ENCODE assay signal across 19 cellular contexts in genomic region chr7:18534481-18534880, GRCh38. TPM values are rescaled to one million over a fixed set of nuclear protein-coding genes. Genes with fewer than 3 reads are reported as not detected.
DNase-seq lines count a peak whose midpoint lies in the region; ATAC-seq, FAIRE-seq and TF ChIP-seq lines count a peak whose summit lies in the region.
"Had no signal": no experiment of that assay in that cellular context is flagged by ENCODE, and none has a peak within 500 bp of the region (broad histone marks: within the 10 kb centered on the region; RNA-seq: fewer than 3 reads in every experiment).

No MANE protein-coding gene starts in this region.

- H3K9me3 ChIP-seq in skeletal muscle tissue (ENCODE audit: control insufficient read depth in 3 of 3, low read length in 3 of 3) = no peaks in the 10 kb centered on the region
- H3K9me3 ChIP-seq: BE2C had no signal

- no peak for FAIRE-seq in bronchial epithelial cell (lab: Jason Lieb, UNC)
- FAIRE-seq: D721Med had no signal

- H3K9ac ChIP-seq in skeletal muscle tissue (ENCODE audit: low read depth in 1 of 3, low read length in 3 of 3) = no peak overlapping the region

- TF ChIP-seq CTCF in GM12875 (IDR thresholded peaks at IDR 0.05; ENCODE audit: borderline replicate concordance, insufficient read depth, low read depth, low read length) = no peak
- TF ChIP-seq CTCF in bronchial epithelial cell (IDR thresholded peaks at IDR 0.05; ENCODE audit: insufficient read depth, low read length, severe bottlenecking) = no peak

- no peaks in the 10 kb centered on the region for H3K27me3 ChIP-seq in bronchial epithelial cell (ENCODE audit: control insufficient read depth, insufficient read depth, low read length)
- H3K27me3 ChIP-seq in skeletal muscle tissue (ENCODE audit: control insufficient read depth in 3 of 3, insufficient read depth in 3 of 3, low read length in 3 of 3) = no peaks in the 10 kb centered on the region
- H3K27me3 ChIP-seq: BE2C had no signal

- DNase-seq in NCI-H226 = peak; percentile 46
- DNase-seq in bronchial epithelial cell (ENCODE audit: low read depth) = peak; percentile 24
- DNase-seq in stimulated activated naive CD4-positive, alpha-beta T cell treated with Interleukin-2 at 50 U/mL for 16 hours (lab: John Stamatoyannopoulos, UW) = no peak
- DNase-seq in HuH-7 (ENCODE audit: low spot score) = no peak
- DNase-seq in NCI-H128 (lab: John Stamatoyannopoulos, UW; ENCODE audit: unreplicated experiment) = no peak
- DNase-seq: BE2C; CD8-positive, alpha-beta memory T cell; DND-41; GDM1; NCI-H1105 treated with DMSO at 0.1 percent for 48 hours; NCI-H187; NCI-H69; NK-92 treated with Interleukin-12 subunit alpha and Interleukin-12 subunit beta, amount 100 ng/mL, for 24 hours; T-helper 1 cell had no signal

- H3K4me1 ChIP-seq in skeletal muscle tissue (ENCODE audit: control insufficient read depth in 3 of 3, insufficient read depth in 3 of 3, low read length in 3 of 3) = peaks cover 7 to 28% (median 21%) of the 10 kb centered on the region in 3 donors

- ATAC-seq in HG03342 (IDR thresholded peaks at IDR 0.05; ENCODE audit: unreplicated experiment) = no peak
- ATAC-seq: Right ventricle myocardium inferior had no signal

- peak overlapping the region; percentile 8 for H3K4me3 ChIP-seq in GM12875 (ENCODE audit: low read depth, low read length)
- H3K4me3 ChIP-seq in bronchial epithelial cell (ENCODE audit: low read depth, low read length) = no peak overlapping the region
- H3K4me3 ChIP-seq in skeletal muscle tissue (ENCODE audit: low read length in 3 of 3) = no peak overlapping the region

- peak overlapping the region; percentile 4 for H3K27ac ChIP-seq in skeletal muscle tissue (ENCODE audit: low read depth, low read length)

- H3K36me3 ChIP-seq in bronchial epithelial cell (ENCODE audit: control insufficient read depth, insufficient read depth, low read length) (no peaks in the 10 kb centered on the region), skeletal muscle tissue (ENCODE audit: control insufficient read depth in 3 of 3, insufficient read depth in 3 of 3, low read length in 3 of 3) (no peaks in the 10 kb centered on the region)
- H3K36me3 ChIP-seq: BE2C had no signal

RNA-seq across cellular contexts. Expression of gene HDAC9, which starts 38.9 kb away (rescaled TPM):
- 12.1 and 18.9 TPM in 2 replicates for total RNA-seq in bronchial epithelial cell
- total RNA-seq in skeletal muscle tissue = 52.7 TPM

Comparison
In these comparisons a context has a peak if more than half of its experiments do, and no peak if none do; other contexts are left out.
1. DNase-seq: peak in NCI-H226 (single experiment) and bronchial epithelial cell (single experiment); none in stimulated activated naive CD4-positive, alpha-beta T cell treated with Interleukin-2 at 50 U/mL for 16 hours (single experiment), HuH-7 (single experiment) and NCI-H128 (single experiment).